ENCODE assay signal across 13 cellular contexts in genomic region chrX:115058276-115058675, GRCh38. TPM values are rescaled to one million over a fixed set of nuclear protein-coding genes. Genes with fewer than 3 reads are reported as not detected.
A peak's percentile ranks its signal among the peaks of the same experiment; 100 is the strongest.
DNase-seq lines count a peak whose midpoint lies in the region; ATAC-seq and TF ChIP-seq lines count a peak whose summit lies in the region.
"Had no signal": no experiment of that assay in that cellular context is flagged by ENCODE, and none has a peak within 500 bp of the region (broad histone marks: within the 10 kb centered on the region; RNA-seq: fewer than 3 reads in every experiment).

No MANE protein-coding gene starts in this region.

- peak overlapping the region; percentile 36 for H3K4me2 ChIP-seq in osteoblast (ENCODE audit: insufficient read depth, low read length)

- H3K4me3 ChIP-seq in AG10803 (ENCODE audit: low read length) (no peak overlapping the region), RWPE2 (ENCODE audit: severe bottlenecking) (no peak overlapping the region), osteoblast (ENCODE audit: insufficient read depth, low read length) (no peak overlapping the region)

- no peaks in the 10 kb centered on the region for H3K4me1 Mint-ChIP-seq in activated T-helper 17 cell treated with anti-CD3 and anti-CD28 coated beads, Interleukin-2, amount 50 U/mL, for 72 hours
- H3K4me1 Mint-ChIP-seq: CD14-positive monocyte, H9, naive B cell had no signal

- H3K36me3 ChIP-seq in RWPE2 (ENCODE audit: low read depth) (no peaks in the 10 kb centered on the region), osteoblast (ENCODE audit: insufficient read depth, low read length) (no peaks in the 10 kb centered on the region)
- H3K36me3 ChIP-seq: WERI-Rb-1 had no signal

- no peaks in the 10 kb centered on the region for H3K36me3 Mint-ChIP-seq in activated T-helper 17 cell treated with anti-CD3 and anti-CD28 coated beads, Interleukin-2, amount 50 U/mL, for 72 hours (ENCODE audit: low read depth)
- H3K36me3 Mint-ChIP-seq: CD14-positive monocyte, naive B cell had no signal

- no peak for TF ChIP-seq CTCF in AG10803 (conservative IDR thresholded peaks at IDR 0.05; ENCODE audit: low read length)
- no peak for TF ChIP-seq CTCF in RWPE2 (IDR thresholded peaks at IDR 0.05; ENCODE audit: poor library complexity, severe bottlenecking)
- TF ChIP-seq CTCF in osteoblast (IDR thresholded peaks at IDR 0.05; ENCODE audit: extremely low read depth, low read depth, low read length), result no peak

- H4K20me1 ChIP-seq in osteoblast (ENCODE audit: insufficient read depth, low read length), result no peaks in the 10 kb centered on the region

- H3K27ac Mint-ChIP-seq in activated T-helper 17 cell treated with anti-CD3 and anti-CD28 coated beads, Interleukin-2, amount 50 U/mL, for 72 hours, result no peak overlapping the region
- H3K27ac Mint-ChIP-seq: CD14-positive monocyte, H9, naive B cell had no signal

- peak overlapping the region; percentile 70 for H3K27ac ChIP-seq in RWPE2 (ENCODE audit: poor library complexity, severe bottlenecking)
- H3K27ac ChIP-seq in osteoblast (ENCODE audit: low read depth, low read length), result peak overlapping the region; percentile 55
- H3K27ac ChIP-seq: WERI-Rb-1 had no signal

- peak; percentile 75 for ATAC-seq in RWPE2 (ENCODE audit: low read depth)
- no peak for ATAC-seq in activated T-helper 17 cell treated with anti-CD3 and anti-CD28 coated beads, Interleukin-2, amount 50 U/mL, for 72 hours (replicated peaks)
- ATAC-seq in GM21786 (IDR thresholded peaks at IDR 0.05; ENCODE audit: unreplicated experiment), result no peak

- H3K9me3 Mint-ChIP-seq in activated T-helper 17 cell treated with anti-CD3 and anti-CD28 coated beads, Interleukin-2, amount 50 U/mL, for 72 hours, result peaks cover 16% of the 10 kb centered on the region

- H3K4me1 ChIP-seq in RWPE2 (ENCODE audit: insufficient read depth, poor library complexity, severe bottlenecking) (peaks cover 2% of the 10 kb centered on the region), osteoblast (ENCODE audit: insufficient read depth, low read length) (peaks cover 5% of the 10 kb centered on the region)

- no peaks in the 10 kb centered on the region for H3K27me3 ChIP-seq in RWPE2 (ENCODE audit: insufficient read depth, poor library complexity, severe bottlenecking)
- no peaks in the 10 kb centered on the region for H3K27me3 ChIP-seq in osteoblast (ENCODE audit: insufficient read depth, low read length)

- H3K79me2 ChIP-seq in osteoblast (ENCODE audit: insufficient read depth, low read length), result no peaks in the 10 kb centered on the region

- no peak overlapping the region for H2AFZ ChIP-seq in osteoblast (ENCODE audit: low read length)

- DNase-seq in AG10803 (ENCODE audit: low read depth) (peak; percentile 95), RWPE2 (ENCODE audit: low spot score) (no peak), fibroblast of peridontal ligament (ENCODE audit: extremely low read depth) (peak; percentile 96), osteoblast (ENCODE audit: insufficient read length, low spot score, missing footprints) (no peak), superior temporal gyrus (ENCODE audit: extremely low spot score) (no peak)
- DNase-seq in activated CD4-positive, alpha-beta T cell treated with anti-CD3 and anti-CD28 coated beads for 48 hours, result no peak
- DNase-seq: H9, naive B cell, NCI-H2171 treated with DMSO at 0.1 percent for 48 hours, WERI-Rb-1 had no signal

- H3K27me3 Mint-ChIP-seq in activated T-helper 17 cell treated with anti-CD3 and anti-CD28 coated beads, Interleukin-2, amount 50 U/mL, for 72 hours, result no peaks in the 10 kb centered on the region
- H3K27me3 Mint-ChIP-seq: naive B cell had no signal

- H3K4me3 Mint-ChIP-seq in activated T-helper 17 cell treated with anti-CD3 and anti-CD28 coated beads, Interleukin-2, amount 50 U/mL, for 72 hours, result no peak overlapping the region
- H3K4me3 Mint-ChIP-seq: CD14-positive monocyte, H9, naive B cell had no signal

- H3K9me3 ChIP-seq in RWPE2 (ENCODE audit: severe bottlenecking) (no peaks in the 10 kb centered on the region), osteoblast (ENCODE audit: low read depth, low read length) (no peaks in the 10 kb centered on the region)

RNA-seq across cellular contexts. Expression of gene IL13RA2, which starts 40.9 kb away (rescaled TPM):
- 0.88 and 1.1 TPM in 2 replicates for total RNA-seq in osteoblast
- not detected for total RNA-seq in activated T-helper 17 cell treated with anti-CD3 and anti-CD28 coated beads, Interleukin-2, amount 50 U/mL, for 72 hours
- total RNA-seq: H9 had no signal

Comparison
In these comparisons a context has a peak if more than half of its experiments do, and no peak if none do; other contexts are left out.
1. DNase-seq: peak in AG10803 (single experiment) and fibroblast of peridontal ligament (single experiment); none in RWPE2 (single experiment), osteoblast (single experiment), activated CD4-positive, alpha-beta T cell treated with anti-CD3 and anti-CD28 coated beads for 48 hours (single experiment) and superior temporal gyrus (single experiment).